8 cellular contexts compared by ENCODE assay signal in the genomic region with DNA sequence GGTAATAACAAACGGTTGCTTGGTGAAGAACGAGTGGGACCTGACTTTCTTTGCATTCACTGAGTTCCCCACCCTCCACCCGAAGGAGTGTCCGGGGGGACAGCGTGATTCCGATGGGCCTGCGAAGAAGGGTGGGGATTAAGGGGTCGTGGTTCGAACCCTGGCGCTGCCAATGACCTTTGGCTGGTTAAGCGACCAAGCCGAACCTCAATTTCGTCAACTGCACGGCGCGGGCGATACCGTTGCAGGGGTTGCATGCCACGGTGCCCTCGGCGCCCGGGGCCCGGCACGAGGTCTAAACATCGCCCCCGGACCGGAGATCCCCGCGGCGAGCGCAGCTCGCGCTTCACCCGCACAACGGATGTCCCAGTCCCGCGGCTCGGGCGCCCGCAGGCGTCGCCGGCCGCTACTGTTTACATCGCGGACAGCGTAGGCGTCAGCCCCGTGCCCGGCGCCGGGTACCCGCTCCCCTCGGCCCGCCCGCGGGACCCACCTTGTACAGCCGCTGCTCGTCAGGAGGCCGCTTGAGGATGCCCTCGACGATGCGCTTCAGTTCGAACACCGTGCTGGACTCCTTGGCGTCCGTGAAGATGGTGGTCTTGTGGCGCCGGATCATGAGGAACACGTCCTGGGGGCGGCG. TPM values are rescaled to one million over a fixed set of nuclear protein-coding genes. Genes with fewer than 3 reads are reported as not detected.
DNase-seq lines count a peak whose midpoint lies in the region; ATAC-seq and TF ChIP-seq lines count a peak whose summit lies in the region.

No MANE protein-coding gene starts in this region.

- peak; percentile 28 for ATAC-seq in GM21423 (IDR thresholded peaks at IDR 0.05; ENCODE audit: unreplicated experiment)

- peak overlapping the region in 4 of 5 donors; percentile 48 to 100 (median 86) for H3K27ac ChIP-seq in adrenal gland
- no peak overlapping the region for H3K27ac ChIP-seq in iPS-20b (ENCODE audit: low read length)

- peak overlapping the region; percentile 89 for H3K9ac ChIP-seq in iPS-20b (ENCODE audit: low read depth, low read length)

- no peaks in the 10 kb centered on the region for H3K9me3 ChIP-seq in adrenal gland (replicated peaks in 1 of 3)
- no peaks in the 10 kb centered on the region for H3K9me3 ChIP-seq in iPS-20b (ENCODE audit: insufficient read depth, low read depth, low read length)

- DNase-seq in EH (ENCODE audit: low read depth) (peak; percentile 35), adrenal gland (peak in 1 of 7 donors; percentile 43), NOMO-1 treated with dmso at 0.1 percent for 144 hours (lab: John Stamatoyannopoulos, UW; ENCODE audit: unreplicated experiment) (no peak), SIG-M5 treated with dmso at 0.1 percent for 504 hours (lab: John Stamatoyannopoulos, UW; ENCODE audit: unreplicated experiment) (no peak)
- DNase-seq in Jurkat, Clone E6-1 (ENCODE audit: low read depth, low spot score), result no peak
- peak; percentile 43 for DNase-seq in stimulated activated CD4-positive, alpha-beta T cell treated with anti-CD3 and anti-CD28 coated beads, Interleukin-4, amount 100 ng/mL, for 1 hour

- intact Hi-C loops in adrenal gland (cut with DNase I), result no loop called here

- H3K4me3 ChIP-seq in Jurkat, Clone E6-1 (ENCODE audit: low read length), result peak overlapping the region; percentile 63
- H3K4me3 ChIP-seq in adrenal gland, result peak overlapping the region; percentile 10 to 91 (median 60)
- peak overlapping the region; percentile 92 for H3K4me3 ChIP-seq in iPS-20b (ENCODE audit: low read length)

- 0 to 1% (median 0%) methylated on average over 7 to 72 of the region's 72 CpGs for WGBS in adrenal gland, 4 donors

- no peak for TF ChIP-seq POLR2A in adrenal gland (IDR thresholded peaks at IDR 0.05)

- TF ChIP-seq CTCF in adrenal gland (IDR thresholded peaks at IDR 0.05), result no peak

- peaks cover 0 to 31% of the 10 kb centered on the region in 2 donors for H3K36me3 ChIP-seq in adrenal gland (replicated peaks in 1 of 2)
- peaks cover 38% of the 10 kb centered on the region for H3K36me3 ChIP-seq in iPS-20b (ENCODE audit: insufficient read depth, low read depth, low read length)

- no peaks in the 10 kb centered on the region for H3K27me3 ChIP-seq in adrenal gland
- no peaks in the 10 kb centered on the region for H3K27me3 ChIP-seq in iPS-20b (ENCODE audit: insufficient read depth, low read length)

- H3K4me1 ChIP-seq in adrenal gland (replicated peaks in 1 of 2) (peaks cover 12 to 27% of the 10 kb centered on the region in 2 donors), iPS-20b (ENCODE audit: insufficient read depth, low read length) (no peaks in the 10 kb centered on the region)

RNA-seq across cellular contexts. Expression of gene ELOB, which starts 0.5 kb away (rescaled TPM):
- polyA plus RNA-seq in Jurkat, Clone E6-1 (2012; ENCODE audit: insufficient read depth, insufficient read length), result 675 TPM
- total RNA-seq in adrenal gland, result 100 to 1,000 TPM in 7 of 8 donors, 10 to 100 TPM in 1; 98.2 to 730 (median 295) TPM
- 1,000 to 10,000 TPM in 1 of 3 donors, 100 to 1,000 TPM in 1, 10 to 100 TPM in 1; 72.7 to 1,030 (median 891) TPM for polyA plus RNA-seq in adrenal gland

RNA-seq across cellular contexts. Expression of gene PRSS33, which starts 10.7 kb away (rescaled TPM):
- polyA plus RNA-seq in Jurkat, Clone E6-1 (2012; ENCODE audit: insufficient read depth, insufficient read length), result not detected
- total RNA-seq in adrenal gland, result not detected
- not detected for polyA plus RNA-seq in adrenal gland

RNA-seq across cellular contexts. Expression of gene PRSS41, which starts 21.6 kb away (rescaled TPM):
- polyA plus RNA-seq in Jurkat, Clone E6-1 (2012; ENCODE audit: insufficient read depth, insufficient read length), result not detected
- total RNA-seq in adrenal gland, result not detected
- polyA plus RNA-seq in adrenal gland, result not detected

RNA-seq across cellular contexts. Expression of gene SRRM2, which starts 24.2 kb away (rescaled TPM):
- polyA plus RNA-seq in Jurkat, Clone E6-1 (2012; ENCODE audit: insufficient read depth, insufficient read length), result 481 TPM
- total RNA-seq in adrenal gland, result 100 to 1,000 TPM; 164 to 848 (median 328) TPM
- polyA plus RNA-seq in adrenal gland, result 1,000 to 10,000 TPM in 1 of 3 donors, 100 to 1,000 TPM in 2; 289 to 3,120 (median 744) TPM

RNA-seq across cellular contexts. Expression of gene PRSS21, which starts 40.4 kb away (rescaled TPM):
- polyA plus RNA-seq in Jurkat, Clone E6-1 (2012; ENCODE audit: insufficient read depth, insufficient read length), result 2.1 TPM
- under 1 TPM in 3 of 8 donors, not detected in 5; 0.72 to 0.88 (median 0.83) TPM for total RNA-seq in adrenal gland
- 1 to 10 TPM in 1 of 3 donors, under 1 TPM in 2; 0.20 to 2.6 (median 0.98) TPM for polyA plus RNA-seq in adrenal gland

Comparison
In these comparisons a context has a peak if more than half of its experiments do, and no peak if none do; other contexts are left out.
1. DNase-seq: peak in EH (single experiment) and stimulated activated CD4-positive, alpha-beta T cell treated with anti-CD3 and anti-CD28 coated beads, Interleukin-4, amount 100 ng/mL, for 1 hour (single experiment); none in Jurkat, Clone E6-1 (single experiment), NOMO-1 treated with dmso at 0.1 percent for 144 hours (single experiment) and SIG-M5 treated with dmso at 0.1 percent for 504 hours (single experiment).
2. Peak in every context shown above with its lines, with median percentiles within 50 percentile points of each other: H3K4me3 ChIP-seq.